13 cellular contexts compared by ENCODE assay signal in genomic region chr10:5893321-5893720, GRCh38. TPM values are rescaled to one million over a fixed set of nuclear protein-coding genes. Genes with fewer than 3 reads are reported as not detected.
DNase-seq lines count a peak whose midpoint lies in the region; ATAC-seq, FAIRE-seq and TF ChIP-seq lines count a peak whose summit lies in the region.
"Had no signal": no experiment of that assay in that cellular context is flagged by ENCODE, and none has a peak within 500 bp of the region (broad histone marks: within the 10 kb centered on the region; RNA-seq: fewer than 3 reads in every experiment).

No MANE protein-coding gene starts in this region.

- intact Hi-C loops in CD4-positive, alpha-beta T cell (cut with DNase I, micrococcal nuclease): loop anchor here in 1 of 2 experiments (5.0 kb wide), 3 partner anchors 84 to 269 kb away; partner anchors contain the start of genes IL15RA and RBM17

- no peaks in the 10 kb centered on the region for H3K27me3 ChIP-seq in CD4-positive, alpha-beta T cell (ENCODE audit: control insufficient read depth, insufficient read depth, low read length)
- H3K27me3 ChIP-seq: BLaER1 had no signal

- H3K9me3 Mint-ChIP-seq in CD4-positive, alpha-beta T cell: no peaks in the 10 kb centered on the region
- H3K9me3 Mint-ChIP-seq in IgD-negative memory B cell (no peaks in the 10 kb centered on the region), brain (peaks cover 0 to 11% (median 5%) of the 10 kb centered on the region in 5 experiments), nephron progenitor cell (peaks cover 14% of the 10 kb centered on the region)

- ATAC-seq in CD4-positive, alpha-beta T cell (ENCODE audit: poor library complexity): no peak
- ATAC-seq in GM19467 (IDR thresholded peaks at IDR 0.05; ENCODE audit: unreplicated experiment): no peak

- TF ChIP-seq CTCF in CD4-positive, alpha-beta T cell (IDR thresholded peaks at IDR 0.05): no peak
- TF ChIP-seq CTCF in brain (conservative IDR thresholded peaks at IDR 0.05) (no peak), nephron progenitor cell (IDR thresholded peaks at IDR 0.05) (no peak)

- POLR2A ChIA-PET in CD4-positive, alpha-beta T cell (lab: Charles Lee): no interaction called here

- H3K4me1 Mint-ChIP-seq in CD4-positive, alpha-beta T cell (ENCODE audit: low read depth): peaks cover 73% of the 10 kb centered on the region
- H3K4me1 Mint-ChIP-seq in IgD-negative memory B cell (peaks cover 40 to 64% (median 63%) of the 10 kb centered on the region in 3 donors), brain (peaks cover 35% of the 10 kb centered on the region), nephron progenitor cell (peaks cover 46% of the 10 kb centered on the region)

- H3K27ac ChIP-seq in CD4-positive, alpha-beta T cell (ENCODE audit: low read depth, low read length): no peak overlapping the region
- H3K27ac ChIP-seq: BLaER1 had no signal

- H3K4me3 Mint-ChIP-seq in CD4-positive, alpha-beta T cell: peak overlapping the region; percentile 16
- H3K4me3 Mint-ChIP-seq in IgD-negative memory B cell: peak overlapping the region in 2 of 4 donors; percentile 78 to 94
- peak overlapping the region in 3 of 5 experiments; percentile 12 to 83 (median 50) for H3K4me3 Mint-ChIP-seq in brain
- H3K4me3 Mint-ChIP-seq in nephron progenitor cell: peak overlapping the region; percentile 6

- no peaks in the 10 kb centered on the region for H3K27me3 Mint-ChIP-seq in CD4-positive, alpha-beta T cell
- H3K27me3 Mint-ChIP-seq in IgD-negative memory B cell (no peaks in the 10 kb centered on the region), brain (no peaks in the 10 kb centered on the region), nephron progenitor cell (ENCODE audit: low read depth, poor library complexity) (no peaks in the 10 kb centered on the region)

- peak overlapping the region; percentile 1 for H3K27ac Mint-ChIP-seq in CD4-positive, alpha-beta T cell
- H3K27ac Mint-ChIP-seq in IgD-negative memory B cell (peak overlapping the region in 2 of 3 donors; percentile 46 to 56), brain (peak overlapping the region in 2 of 5 experiments; percentile 3 to 4), nephron progenitor cell (peak overlapping the region; percentile 20)

- no peak for FAIRE-seq in urothelium cell line (lab: Jason Lieb, UNC)
- FAIRE-seq: H54 had no signal

- no peak for DNase-seq in CD4-positive, alpha-beta T cell
- DNase-seq in nephron progenitor cell (no peak), NCI-H82 treated with DMSO at 0.1 percent for 48 hours (lab: John Stamatoyannopoulos, UW; ENCODE audit: unreplicated experiment) (no peak), urothelium cell line (ENCODE audit: low spot score) (no peak)
- DNase-seq: KG1, NCI-H1092 treated with DMSO at 0.1 percent for 48 hours, NCI-H1694 treated with DMSO at 0.1 percent for 48 hours, SHP77 had no signal

- CTCF ChIA-PET in CD4-positive, alpha-beta T cell (lab: Charles Lee): interaction anchor here (1.6 to 1.7 kb wide), 2 partner anchors 13 to 20 kb away, joined by 3 to 5 read pairs; no protein-coding TSS in a partner anchor

- H3K9me3 ChIP-seq in CD4-positive, alpha-beta T cell (ENCODE audit: control insufficient read depth, low read length): peaks cover 3% of the 10 kb centered on the region

- H3K36me3 Mint-ChIP-seq in CD4-positive, alpha-beta T cell (ENCODE audit: low read depth): peaks cover 52% of the 10 kb centered on the region
- H3K36me3 Mint-ChIP-seq in IgD-negative memory B cell: peaks cover 12% of the 10 kb centered on the region
- H3K36me3 Mint-ChIP-seq in brain: peaks cover 48% of the 10 kb centered on the region
- peaks cover 57% of the 10 kb centered on the region for H3K36me3 Mint-ChIP-seq in nephron progenitor cell (ENCODE audit: low read depth)

RNA-seq across cellular contexts. Expression of gene FBH1, which starts 3.3 kb away (rescaled TPM):
- total RNA-seq in CD4-positive, alpha-beta T cell: 10 to 100 TPM; 33.9 to 34.2 TPM
- polyA plus RNA-seq in IgD-negative memory B cell: 85.4 TPM
- 66.3 TPM for polyA plus RNA-seq in brain (ENCODE audit: insufficient read depth, low read depth, low replicate concordance)

RNA-seq across cellular contexts. Expression of gene ANKRD16, which starts 3.6 kb away (rescaled TPM):
- 1 to 10 TPM; 1.4 to 1.8 TPM for total RNA-seq in CD4-positive, alpha-beta T cell
- polyA plus RNA-seq in IgD-negative memory B cell: 5.2 TPM
- 8.5 TPM for polyA plus RNA-seq in brain (ENCODE audit: insufficient read depth, low read depth, low replicate concordance)
